Comparison of ENCODE assay signal across 8 cellular contexts in genomic region chr19:35644987-35645679, GRCh38. TPM values are rescaled to one million over a fixed set of nuclear protein-coding genes. Genes with fewer than 3 reads are reported as not detected.
A peak's percentile ranks its signal among the peaks of the same experiment; 100 is the strongest.
DNase-seq lines count a peak whose midpoint lies in the region; ATAC-seq and TF ChIP-seq lines count a peak whose summit lies in the region.

No MANE protein-coding gene starts in this region.

- WGBS in stomach, 5 donors = 19 to 20% (median 19%) methylated on average over 20 of the region's 20 CpGs

- no peaks in the 10 kb centered on the region for H3K36me3 ChIP-seq in ACC112 (ENCODE audit: insufficient read depth, low read length)
- H3K36me3 ChIP-seq in OCI-LY7 (ENCODE audit: insufficient read depth, low read length) = peaks cover 5% of the 10 kb centered on the region
- peaks cover 0 to 4% (median 1%) of the 10 kb centered on the region in 4 donors for H3K36me3 ChIP-seq in stomach

- no peak for TF ChIP-seq POLR2A in stomach (IDR thresholded peaks at IDR 0.05)

- H3K36me3 Mint-ChIP-seq in activated T-cell treated with anti-CD3 and anti-CD28 coated beads, Interleukin-2, amount 50 U/mL, for 4 hours (ENCODE audit: insufficient read depth) = peaks cover 4% of the 10 kb centered on the region
- H3K36me3 Mint-ChIP-seq in nephron progenitor cell (ENCODE audit: low read depth) = no peaks in the 10 kb centered on the region

- POLR2A ChIA-PET in OCI-LY7 (lab: Charles Lee) = interaction anchor here (0.9 to 1.3 kb wide), 3 partner anchors 98 to 103 kb away, joined by 3 to 4 read pairs (median 3); partner anchors contain the start of genes LIN37, PSENEN and U2AF1L4

- CTCF ChIA-PET in OCI-LY7 (lab: Charles Lee; ENCODE audit: unreplicated experiment) = interaction anchor here (0.6 kb wide), 1 partner anchor 96 kb away, joined by 3 read pairs; no protein-coding TSS in a partner anchor

- H3K27me3 Mint-ChIP-seq in activated T-cell treated with anti-CD3 and anti-CD28 coated beads, Interleukin-2, amount 50 U/mL, for 4 hours (ENCODE audit: low read depth) = no peaks in the 10 kb centered on the region
- H3K27me3 Mint-ChIP-seq in nephron progenitor cell (ENCODE audit: low read depth, poor library complexity) = peaks cover 7% of the 10 kb centered on the region

- peak overlapping the region; percentile 97 for H3K4me2 ChIP-seq in OCI-LY7 (ENCODE audit: low read length)

- H3K4me3 ChIP-seq in ACC112 (ENCODE audit: low read depth, low read length) (peak overlapping the region; percentile 74), HFF-Myc (replicated peaks; ENCODE audit: low read depth, low read length) (peak overlapping the region; percentile 49), OCI-LY7 (ENCODE audit: low read depth, low read length, poor library complexity, severe bottlenecking) (peak overlapping the region; percentile 72), fibroblast of mammary gland (ENCODE audit: control insufficient read depth, low read depth, low read length) (peak overlapping the region; percentile 55), stomach (peak overlapping the region; percentile 61 to 71 (median 67))

- no TSS peak for BruUV-seq in OCI-LY7 (replicated peaks; lab: Mats Ljungman, UMichigan)

- peaks cover 37% of the 10 kb centered on the region for H3K4me1 Mint-ChIP-seq in activated T-cell treated with anti-CD3 and anti-CD28 coated beads, Interleukin-2, amount 50 U/mL, for 4 hours (ENCODE audit: low read depth)
- peaks cover 47% of the 10 kb centered on the region for H3K4me1 Mint-ChIP-seq in nephron progenitor cell

- H3K4me1 ChIP-seq in ACC112 (ENCODE audit: control insufficient read depth, insufficient read depth, low read length, unreplicated experiment) (peaks cover 5% of the 10 kb centered on the region), OCI-LY7 (ENCODE audit: insufficient read depth, low read length, poor library complexity, severe bottlenecking) (peaks cover 51% of the 10 kb centered on the region), stomach (peaks cover 26 to 68% (median 62%) of the 10 kb centered on the region in 4 donors)

- H3K27me3 ChIP-seq in ACC112 (ENCODE audit: insufficient read depth, low read length) = no peaks in the 10 kb centered on the region
- H3K27me3 ChIP-seq in stomach = no peaks in the 10 kb centered on the region

- peak; percentile 17 to 20 for ATAC-seq in activated T-cell treated with anti-CD3 and anti-CD28 coated beads, Interleukin-2, amount 50 U/mL, for 4 hours
- no peak for ATAC-seq in HG03139 (IDR thresholded peaks at IDR 0.05; ENCODE audit: unreplicated experiment)

- no peak for DNase-seq in HFF-Myc (ENCODE audit: extremely low read depth, low read depth)
- peak; percentile 76 for DNase-seq in OCI-LY7 (ENCODE audit: low spot score)
- peak; percentile 75 for DNase-seq in activated T-cell treated with anti-CD3 and anti-CD28 coated beads, Interleukin-2, amount 50 U/mL, for 4 hours
- DNase-seq in fibroblast of mammary gland (ENCODE audit: low read depth) = peak; percentile 47
- DNase-seq in nephron progenitor cell = peak; percentile 93
- DNase-seq in stomach = peak; percentile 87

- no peaks in the 10 kb centered on the region for H3K9me3 Mint-ChIP-seq in activated T-cell treated with anti-CD3 and anti-CD28 coated beads, Interleukin-2, amount 50 U/mL, for 4 hours
- H3K9me3 Mint-ChIP-seq in nephron progenitor cell = no peaks in the 10 kb centered on the region

- H2AFZ ChIP-seq in ACC112 (ENCODE audit: low read length, unreplicated experiment) (peak overlapping the region; percentile 68), OCI-LY7 (ENCODE audit: low read length) (peak overlapping the region; percentile 89; the same call in 1 of the 2 replicates)

- TF ChIP-seq CTCF in HFF-Myc (IDR thresholded peaks at IDR 0.05; ENCODE audit: low read depth, low read length, missing control alignments) (no peak), OCI-LY7 (conservative IDR thresholded peaks at IDR 0.05; ENCODE audit: low read length) (no peak), fibroblast of mammary gland (conservative IDR thresholded peaks at IDR 0.05; ENCODE audit: control insufficient read depth, insufficient read depth, low read depth, low read length) (no peak), nephron progenitor cell (IDR thresholded peaks at IDR 0.05) (no peak), stomach (IDR thresholded peaks at IDR 0.05) (no peak)

- peak overlapping the region; percentile 94 for H3K27ac Mint-ChIP-seq in nephron progenitor cell

- no peak overlapping the region for H3K27ac ChIP-seq in ACC112 (ENCODE audit: low read depth, low read length)
- peak overlapping the region; percentile 65 for H3K27ac ChIP-seq in OCI-LY7 (ENCODE audit: low read depth, low read length, poor library complexity, severe bottlenecking)
- peak overlapping the region; percentile 88 to 97 (median 94) for H3K27ac ChIP-seq in stomach

- 0 out of 2 replicates have a peak, but pooled peaks cover 5% of the 10 kb centered on the region for H4K20me1 ChIP-seq in OCI-LY7 (ENCODE audit: insufficient read depth, low read length)

- intact Hi-C loops in OCI-LY7 (cut with micrococcal nuclease; ENCODE audit: unreplicated experiment) = loop anchor here (1.0 to 10.0 kb wide), 3 partner anchors 98 to 410 kb away; partner anchors contain the start of genes THAP8, TMEM147 and WDR62
- intact Hi-C loops in stomach (cut with DNase I; ENCODE audit: low total_unique reads) = no loop called here

- H3K9me2 ChIP-seq in OCI-LY7 (ENCODE audit: insufficient read depth, low read length) = no peaks in the 10 kb centered on the region

- H3K4me3 Mint-ChIP-seq in activated T-cell treated with anti-CD3 and anti-CD28 coated beads, Interleukin-2, amount 50 U/mL, for 4 hours = peak overlapping the region; percentile 79
- H3K4me3 Mint-ChIP-seq in nephron progenitor cell = peak overlapping the region; percentile 84

- no peaks in the 10 kb centered on the region for H3K9me3 ChIP-seq in OCI-LY7 (ENCODE audit: low read length)
- H3K9me3 ChIP-seq in stomach = no peaks in the 10 kb centered on the region

- H3K79me2 ChIP-seq in ACC112 (ENCODE audit: control insufficient read depth, insufficient read depth, low read length, unreplicated experiment) (peaks cover 17% of the 10 kb centered on the region), OCI-LY7 (ENCODE audit: insufficient read depth, low read depth, low read length) (peaks cover 20% of the 10 kb centered on the region)

- TF ChIP-seq EP300 in stomach (IDR thresholded peaks at IDR 0.05) = no peak

RNA-seq across cellular contexts. Expression of gene COX6B1, which starts 3.0 kb away (rescaled TPM):
- total RNA-seq in OCI-LY7 (2014; rRNA removed; shearing (Covaris generic)) = 404 and 536 TPM in 2 replicates
- total RNA-seq in OCI-LY7 (2022) = 373 and 395 TPM in 2 replicates
- total RNA-seq in activated T-cell treated with anti-CD3 and anti-CD28 coated beads, Interleukin-2, amount 50 U/mL, for 4 hours = 100 to 1,000 TPM; 462 to 480 (median 465) TPM
- 100 to 1,000 TPM; 198 to 680 (median 373) TPM for total RNA-seq in stomach
- polyA plus RNA-seq in stomach = 1,000 to 10,000 TPM; 1,105 to 1,293 (median 1,217) TPM

RNA-seq across cellular contexts. Expression of gene ETV2, which starts 3.6 kb away (rescaled TPM):
- total RNA-seq in OCI-LY7 (2014; rRNA removed; shearing (Covaris generic)) = 0.25 and 0.57 TPM in 2 replicates
- total RNA-seq in OCI-LY7 (2022) (1.7 and 2.0 TPM in 2 replicates), stomach (10 to 100 TPM in 1 of 5 donors, under 1 TPM in 1, not detected in 3; 0.55 to 11.7 TPM)
- 1 to 10 TPM in 1 of 3 donors, under 1 TPM in 2; 0.16 to 1.2 (median 0.56) TPM for total RNA-seq in activated T-cell treated with anti-CD3 and anti-CD28 coated beads, Interleukin-2, amount 50 U/mL, for 4 hours
- 1 to 10 TPM; 4.5 to 6.3 (median 6.1) TPM for polyA plus RNA-seq in stomach

RNA-seq across cellular contexts. Expression of gene RBM42, which starts 16.3 kb away (rescaled TPM):
- 62.0 and 73.6 TPM in 2 replicates for total RNA-seq in OCI-LY7 (2014; rRNA removed; shearing (Covaris generic))
- total RNA-seq in OCI-LY7 (2022) (105 and 115 TPM in 2 replicates), stomach (100 to 1,000 TPM in 1 of 5 donors, 10 to 100 TPM in 4; 26.6 to 133 (median 46.9) TPM)
- total RNA-seq in activated T-cell treated with anti-CD3 and anti-CD28 coated beads, Interleukin-2, amount 50 U/mL, for 4 hours = 100 to 1,000 TPM; 136 to 153 (median 139) TPM
- polyA plus RNA-seq in stomach = 10 to 100 TPM; 56.5 to 60.8 (median 58.6) TPM

RNA-seq across cellular contexts. Expression of gene UPK1A, which starts 21.2 kb away (rescaled TPM):
- not detected in 2 replicates for total RNA-seq in OCI-LY7 (2014; rRNA removed; shearing (Covaris generic))
- total RNA-seq in OCI-LY7 (2022) = not detected in 2 replicates
- under 1 TPM; 0.22 to 0.26 (median 0.23) TPM for total RNA-seq in activated T-cell treated with anti-CD3 and anti-CD28 coated beads, Interleukin-2, amount 50 U/mL, for 4 hours
- total RNA-seq in stomach = not detected
- under 1 TPM in 1 of 3 donors, not detected in 2; 0.08 TPM for polyA plus RNA-seq in stomach

RNA-seq across cellular contexts. Expression of gene HAUS5, which starts 32.6 kb away (rescaled TPM):
- total RNA-seq in OCI-LY7 (2014; rRNA removed; shearing (Covaris generic)) = 61.5 and 66.8 TPM in 2 replicates
- total RNA-seq in OCI-LY7 (2022) = 58.1 and 59.7 TPM in 2 replicates
- total RNA-seq in activated T-cell treated with anti-CD3 and anti-CD28 coated beads, Interleukin-2, amount 50 U/mL, for 4 hours = 10 to 100 TPM; 39.2 to 48.1 (median 41.3) TPM
- 10 to 100 TPM in 1 of 5 donors, 1 to 10 TPM in 4; 4.1 to 23.2 (median 4.9) TPM for total RNA-seq in stomach
- 10 to 100 TPM in 1 of 3 donors, 1 to 10 TPM in 2; 4.4 to 17.0 (median 5.6) TPM for polyA plus RNA-seq in stomach
